9 cellular contexts compared by ENCODE assay signal in genomic region chr5:92805446-92805845, GRCh38.
"Had no signal": no experiment of that assay in that cellular context is flagged by ENCODE, and none has a peak within 500 bp of the region (broad histone marks: within the 10 kb centered on the region; RNA-seq: fewer than 3 reads in every experiment).

No MANE protein-coding gene starts in this region.

- FAIRE-seq: HTR-8/SVneo, K562 had no signal

- H3K9me3 ChIP-seq: HAP-1 had no signal

- DNase-seq: GM23248, GOT3, H7, HFFc6, IMR-90 had no signal

- ATAC-seq: HCT116, K562 had no signal

- H3K4me3 Mint-ChIP-seq: HFFc6 had no signal

- H3K27ac Mint-ChIP-seq: HFFc6 had no signal

- H3K4me3 ChIP-seq: GM23248, HAP-1, K562 had no signal

- H3K27ac ChIP-seq: GM23248 had no signal

- H3K9me3 Mint-ChIP-seq: HFFc6 had no signal

- H3K36me3 ChIP-seq: HAP-1 had no signal
